24 cellular contexts compared by ENCODE assay signal in genomic region chr1:231286603-231287002, GRCh38.
"Had no signal": no experiment of that assay in that cellular context is flagged by ENCODE, and none has a peak within 500 bp of the region (broad histone marks: within the 10 kb centered on the region; RNA-seq: fewer than 3 reads in every experiment).

No MANE protein-coding gene starts in this region.

- FAIRE-seq: HepG2 had no signal

- H2AFZ ChIP-seq: PC-9 had no signal

- H3K27me3 ChIP-seq: Peyer's patch, SJCRH30 had no signal

- H3K9me3 ChIP-seq: Peyer's patch, SJCRH30 had no signal

- DNase-seq: IMR-90, NCI-H1092, NCI-H1105 treated with DMSO at 0.1 percent for 48 hours, NCI-H1417 treated with DMSO at 0.1 percent for 48 hours, NCI-H146, NCI-H1694 treated with DMSO at 0.1 percent for 48 hours, NCI-H1930, NCI-H2081, NCI-H2107, NCI-H226, NCI-H446, NCI-H510A, NCI-H524 treated with DMSO at 0.1 percent for 48 hours, NCI-H69, NCI-H774, PC-9, Peyer's patch, SHP77 treated with DMSO at 0.1 percent for 48 hours, SJCRH30, T-helper 2 cell had no signal

- H3K4me3 ChIP-seq: PC-9, Peyer's patch, SJCRH30, SK-N-MC had no signal

- H3K36me3 ChIP-seq: Peyer's patch, SJCRH30 had no signal

- H3K4me1 ChIP-seq: Peyer's patch, SJCRH30 had no signal

- ATAC-seq: HepG2, Right ventricle myocardium inferior had no signal

- H3K27ac ChIP-seq: KMS-11, PC-9, Peyer's patch, SJCRH30, SK-N-MC had no signal

- H3K4me2 ChIP-seq: KMS-11, PC-9 had no signal

- H3K9ac ChIP-seq: KMS-11 had no signal
